1 cellular context compared by ENCODE assay signal in genomic region chr13:112624602-112625430, GRCh38.
TF ChIP-seq lines count a peak whose summit lies in the region.

No MANE protein-coding gene starts in this region.

TF ChIP-seq in H1, 55 proteins besides CTCF, POLR2A, EP300 and RAD21 (continued from another document):
- TF ChIP-seq ASH2L (IDR thresholded peaks at IDR 0.05; ENCODE audit: low read length) = no peak
- no peak for TF ChIP-seq KDM5A (IDR thresholded peaks at IDR 0.05; ENCODE audit: low read length)
- no peak for TF ChIP-seq KDM1A (IDR thresholded peaks at IDR 0.05; ENCODE audit: borderline replicate concordance, low read length)
- TF ChIP-seq POLR2AphosphoS5 (IDR thresholded peaks at IDR 0.05; ENCODE audit: low read depth, low read length) = no peak
- TF ChIP-seq CREB1 (IDR thresholded peaks at IDR 0.05) = no peak
- no peak for TF ChIP-seq SIRT6 (IDR thresholded peaks at IDR 0.05; ENCODE audit: low read length)
- TF ChIP-seq RBBP5 (IDR thresholded peaks at IDR 0.05; ENCODE audit: borderline replicate concordance, low read depth, low read length) = no peak
- no peak for TF ChIP-seq MAFK (IDR thresholded peaks at IDR 0.05; ENCODE audit: low read depth, low read length)
- TF ChIP-seq GTF2F1 (IDR thresholded peaks at IDR 0.05; ENCODE audit: borderline replicate concordance, low read depth, low read length) = no peak
- TF ChIP-seq SIX5 (IDR thresholded peaks at IDR 0.05; ENCODE audit: low read depth, low read length) = no peak
- TF ChIP-seq RXRA (IDR thresholded peaks at IDR 0.05; ENCODE audit: insufficient read depth, low read depth, low read length) = no peak
TF ChIP-seq in H1: peak in this region for 0.
